12 cellular contexts compared by ENCODE assay signal in genomic region chr3:51568041-51568440, GRCh38. TPM values are rescaled to one million over a fixed set of nuclear protein-coding genes. Genes with fewer than 3 reads are reported as not detected.
DNase-seq lines count a peak whose midpoint lies in the region; ATAC-seq and TF ChIP-seq lines count a peak whose summit lies in the region.
"Had no signal": no experiment of that assay in that cellular context is flagged by ENCODE, and none has a peak within 500 bp of the region (broad histone marks: within the 10 kb centered on the region; RNA-seq: fewer than 3 reads in every experiment).

No MANE protein-coding gene starts in this region.

- POLR2A ChIA-PET in activated CD8-positive, alpha-beta T cell treated with anti-CD3 and anti-CD28 coated beads, Interleukin-2, amount 10 ng/mL, durations not matched to agents 7 days and 5 days (lab: Charles Lee): interaction anchor here (0.6 kb wide), 1 partner anchor 171 kb away, joined by 3 read pairs; no protein-coding TSS in a partner anchor

- intact Hi-C loops in Right ventricle myocardium superior (cut with DNase I) (no loop called here), upper lobe of right lung (cut with DNase I) (no loop called here)

- CTCF ChIA-PET in activated CD8-positive, alpha-beta T cell treated with anti-CD3 and anti-CD28 coated beads, Interleukin-2, amount 10 ng/mL, durations not matched to agents 7 days and 5 days (lab: Charles Lee): interaction anchor here (1.2 to 1.6 kb wide), 2 partner anchors 13 to 66 kb away, joined by 3 to 7 read pairs; no protein-coding TSS in a partner anchor

- H3K9me3 ChIP-seq in right atrium auricular region (no peaks in the 10 kb centered on the region), upper lobe of right lung (no peaks in the 10 kb centered on the region)

- H3K36me3 ChIP-seq in right atrium auricular region (no peaks in the 10 kb centered on the region), upper lobe of right lung (peaks cover 4% of the 10 kb centered on the region)

- no peaks in the 10 kb centered on the region for H3K27me3 Mint-ChIP-seq in chondrocyte (ENCODE audit: low read depth)
- no peaks in the 10 kb centered on the region for H3K27me3 Mint-ChIP-seq in activated CD8-positive, alpha-beta T cell treated with anti-CD3 and anti-CD28 coated beads, Interleukin-2, amount 10 ng/mL, durations not matched to agents 7 days and 5 days (ENCODE audit: low read depth)

- no peak overlapping the region for H3K27ac Mint-ChIP-seq in chondrocyte (ENCODE audit: unreplicated experiment)
- no peak overlapping the region for H3K27ac Mint-ChIP-seq in activated CD8-positive, alpha-beta T cell treated with anti-CD3 and anti-CD28 coated beads, Interleukin-2, amount 10 ng/mL, durations not matched to agents 7 days and 5 days

- no peaks in the 10 kb centered on the region for H3K27me3 ChIP-seq in right atrium auricular region
- no peaks in the 10 kb centered on the region for H3K27me3 ChIP-seq in upper lobe of right lung

- no peaks in the 10 kb centered on the region for H3K9me3 Mint-ChIP-seq in chondrocyte (ENCODE audit: low read depth)
- no peaks in the 10 kb centered on the region for H3K9me3 Mint-ChIP-seq in activated CD8-positive, alpha-beta T cell treated with anti-CD3 and anti-CD28 coated beads, Interleukin-2, amount 10 ng/mL, durations not matched to agents 7 days and 5 days (ENCODE audit: insufficient read depth)
- H3K9me3 Mint-ChIP-seq: immature natural killer cell had no signal

- H3K4me1 Mint-ChIP-seq in chondrocyte (ENCODE audit: low read depth): peaks cover 22% of the 10 kb centered on the region
- peaks cover 11% of the 10 kb centered on the region for H3K4me1 Mint-ChIP-seq in activated CD8-positive, alpha-beta T cell treated with anti-CD3 and anti-CD28 coated beads, Interleukin-2, amount 10 ng/mL, durations not matched to agents 7 days and 5 days (ENCODE audit: low read depth)

- peaks cover 1% of the 10 kb centered on the region for H3K36me3 Mint-ChIP-seq in chondrocyte (ENCODE audit: low read depth)
- H3K36me3 Mint-ChIP-seq in activated CD8-positive, alpha-beta T cell treated with anti-CD3 and anti-CD28 coated beads, Interleukin-2, amount 10 ng/mL, durations not matched to agents 7 days and 5 days (ENCODE audit: low read depth): peaks cover 10% of the 10 kb centered on the region

- no peak for TF ChIP-seq CTCF in right atrium auricular region (IDR thresholded peaks at IDR 0.05)
- no peak for TF ChIP-seq CTCF in upper lobe of right lung (IDR thresholded peaks at IDR 0.05)
- TF ChIP-seq CTCF in chondrocyte (IDR thresholded peaks at IDR 0.05): no peak

- peaks cover 0 to 36% of the 10 kb centered on the region in 2 donors for H3K4me1 ChIP-seq in right atrium auricular region
- peaks cover 22% of the 10 kb centered on the region for H3K4me1 ChIP-seq in upper lobe of right lung

- H3K4me3 ChIP-seq in right atrium auricular region: no peak overlapping the region
- no peak overlapping the region for H3K4me3 ChIP-seq in upper lobe of right lung

- H3K4me3 Mint-ChIP-seq in chondrocyte (ENCODE audit: unreplicated experiment): no peak overlapping the region
- H3K4me3 Mint-ChIP-seq in activated CD8-positive, alpha-beta T cell treated with anti-CD3 and anti-CD28 coated beads, Interleukin-2, amount 10 ng/mL, durations not matched to agents 7 days and 5 days: no peak overlapping the region
- H3K4me3 Mint-ChIP-seq: immature natural killer cell had no signal

- H3K27ac ChIP-seq in right atrium auricular region (no peak overlapping the region), upper lobe of right lung (no peak overlapping the region)

- ATAC-seq in Right ventricle myocardium superior (ENCODE audit: poor library complexity): peak; percentile 83
- peak; percentile 46 for ATAC-seq in upper lobe of right lung
- ATAC-seq in activated CD8-positive, alpha-beta T cell treated with anti-CD3 and anti-CD28 coated beads, Interleukin-2, amount 10 ng/mL, durations not matched to agents 7 days and 5 days: no peak

- no peak for DNase-seq in Right ventricle myocardium superior
- no peak for DNase-seq in right atrium auricular region (ENCODE audit: low spot score)
- DNase-seq in UCSD-AML1 (lab: John Stamatoyannopoulos, UW; ENCODE audit: unreplicated experiment): peak; percentile 33
- peak; percentile 56 for DNase-seq in medulla oblongata (ENCODE audit: extremely low spot score)
- DNase-seq in upper lobe of right lung: no peak
- no peak for DNase-seq in NCI-H526 (lab: John Stamatoyannopoulos, UW)
- DNase-seq in chondrocyte (ENCODE audit: low spot score): no peak
- DNase-seq in activated CD8-positive, alpha-beta T cell treated with anti-CD3 and anti-CD28 coated beads, Interleukin-2, amount 10 ng/mL, durations not matched to agents 7 days and 5 days: no peak
- DNase-seq: activated T-cell treated with anti-CD3 and anti-CD28 coated beads for 4 hours, immature natural killer cell, NCI-H526 treated with DMSO at 0.1 percent for 48 hours, posterior cingulate gyrus had no signal

RNA-seq across cellular contexts. Expression of gene RAD54L2, which starts 29.5 kb away (rescaled TPM):
- total RNA-seq in Right ventricle myocardium superior (8.4 TPM), right atrium auricular region (10 to 100 TPM in 1 of 2 donors, 1 to 10 TPM in 1; 7.8 to 10.8 TPM), upper lobe of right lung (27.9 TPM), chondrocyte (19.3 to 26.9 TPM (median 20.4 TPM) in 3 replicates)
- total RNA-seq in activated CD8-positive, alpha-beta T cell treated with anti-CD3 and anti-CD28 coated beads, Interleukin-2, amount 10 ng/mL, durations not matched to agents 7 days and 5 days: 10 to 100 TPM; 28.8 to 28.9 TPM

Comparison
In these comparisons a context has a peak if more than half of its experiments do, and no peak if none do; other contexts are left out.
1. DNase-seq: peak in UCSD-AML1 (single experiment) and medulla oblongata (single experiment); none in Right ventricle myocardium superior (single experiment), right atrium auricular region (single experiment), upper lobe of right lung (single experiment), NCI-H526 (0 of 2), chondrocyte (single experiment) and activated CD8-positive, alpha-beta T cell treated with anti-CD3 and anti-CD28 coated beads, Interleukin-2, amount 10 ng/mL, durations not matched to agents 7 days and 5 days (single experiment).